Comparison of ENCODE assay signal across 2 cellular contexts in genomic region chr10:69335613-69336012, GRCh38.
TF ChIP-seq lines count a peak whose summit lies in the region.

No MANE protein-coding gene starts in this region.

TF ChIP-seq in IMR-90, 13 proteins besides CTCF, POLR2A, EP300 and RAD21:
- TF ChIP-seq CHD1 (IDR thresholded peaks at IDR 0.05; ENCODE audit: low read depth, low read length) (no peak), CEBPB (IDR thresholded peaks at IDR 0.05; ENCODE audit: low read depth, low read length) (no peak), BHLHE40 (IDR thresholded peaks at IDR 0.05; ENCODE audit: low read depth, low read length) (no peak), FOS (IDR thresholded peaks at IDR 0.05; ENCODE audit: low read depth, low read length) (no peak), USF2 (IDR thresholded peaks at IDR 0.05; ENCODE audit: low read depth, low read length) (no peak), MAZ (IDR thresholded peaks at IDR 0.05; ENCODE audit: borderline replicate concordance, low read depth, low read length) (no peak), RFX5 (IDR thresholded peaks at IDR 0.05; ENCODE audit: low read depth, low read length) (no peak), MXI1 (IDR thresholded peaks at IDR 0.05; ENCODE audit: borderline replicate concordance, low read depth, low read length) (no peak), NFE2L2 (IDR thresholded peaks at IDR 0.05; ENCODE audit: low read depth, low read length) (no peak), RCOR1 (IDR thresholded peaks at IDR 0.05; ENCODE audit: insufficient replicate concordance, low read length) (no peak), MAFK (IDR thresholded peaks at IDR 0.05; ENCODE audit: low read depth, low read length) (no peak)
- TF ChIP-seq, protein P1, sequence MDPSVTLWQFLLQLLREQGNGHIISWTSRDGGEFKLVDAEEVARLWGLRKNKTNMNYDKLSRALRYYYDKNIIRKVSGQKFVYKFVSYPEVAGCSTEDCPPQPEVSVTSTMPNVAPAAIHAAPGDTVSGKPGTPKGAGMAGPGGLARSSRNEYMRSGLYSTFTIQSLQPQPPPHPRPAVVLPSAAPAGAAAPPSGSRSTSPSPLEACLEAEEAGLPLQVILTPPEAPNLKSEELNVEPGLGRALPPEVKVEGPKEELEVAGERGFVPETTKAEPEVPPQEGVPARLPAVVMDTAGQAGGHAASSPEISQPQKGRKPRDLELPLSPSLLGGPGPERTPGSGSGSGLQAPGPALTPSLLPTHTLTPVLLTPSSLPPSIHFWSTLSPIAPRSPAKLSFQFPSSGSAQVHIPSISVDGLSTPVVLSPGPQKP (IDR thresholded peaks at IDR 0.05; ENCODE audit: borderline replicate concordance, low read depth, low read length), result no peak

TF ChIP-seq in H1, 55 proteins besides CTCF, POLR2A, EP300 and RAD21:
- TF ChIP-seq RBBP5 (IDR thresholded peaks at IDR 0.05; ENCODE audit: borderline replicate concordance, low read depth, low read length) (no peak), KDM1A (IDR thresholded peaks at IDR 0.05; ENCODE audit: borderline replicate concordance, low read length) (peak; percentile 88; the same call in 1 of the 2 replicates), EZH2 (IDR thresholded peaks at IDR 0.05; ENCODE audit: low read depth, low read length, severe bottlenecking) (no peak), CBX5 (IDR thresholded peaks at IDR 0.05; ENCODE audit: low read depth, low read length) (no peak), BACH1 (IDR thresholded peaks at IDR 0.05; ENCODE audit: low read length) (no peak), HDAC2 (IDR thresholded peaks at IDR 0.05; ENCODE audit: borderline replicate concordance in 1 of 2, low read depth in 2 of 2, low read length in 2 of 2) (peak in 1 of 2 experiments; percentile 83; a peak in 1 of 4 replicates), CREB1 (IDR thresholded peaks at IDR 0.05) (no peak), JUN (IDR thresholded peaks at IDR 0.05; ENCODE audit: low read depth, low read length) (no peak), SUZ12 (IDR thresholded peaks at IDR 0.05; ENCODE audit: low read length) (no peak), E2F6 (IDR thresholded peaks at IDR 0.05) (no peak), KDM5A (IDR thresholded peaks at IDR 0.05; ENCODE audit: low read length) (no peak), SP2 (IDR thresholded peaks at IDR 0.05; ENCODE audit: low read length) (no peak), TAF1 (IDR thresholded peaks at IDR 0.05; ENCODE audit: low read depth, low read length) (no peak), MAFK (IDR thresholded peaks at IDR 0.05; ENCODE audit: low read depth, low read length) (no peak), CHD1 (IDR thresholded peaks at IDR 0.05; ENCODE audit: low read depth, low read length) (no peak)
- TF ChIP-seq, protein P2, sequence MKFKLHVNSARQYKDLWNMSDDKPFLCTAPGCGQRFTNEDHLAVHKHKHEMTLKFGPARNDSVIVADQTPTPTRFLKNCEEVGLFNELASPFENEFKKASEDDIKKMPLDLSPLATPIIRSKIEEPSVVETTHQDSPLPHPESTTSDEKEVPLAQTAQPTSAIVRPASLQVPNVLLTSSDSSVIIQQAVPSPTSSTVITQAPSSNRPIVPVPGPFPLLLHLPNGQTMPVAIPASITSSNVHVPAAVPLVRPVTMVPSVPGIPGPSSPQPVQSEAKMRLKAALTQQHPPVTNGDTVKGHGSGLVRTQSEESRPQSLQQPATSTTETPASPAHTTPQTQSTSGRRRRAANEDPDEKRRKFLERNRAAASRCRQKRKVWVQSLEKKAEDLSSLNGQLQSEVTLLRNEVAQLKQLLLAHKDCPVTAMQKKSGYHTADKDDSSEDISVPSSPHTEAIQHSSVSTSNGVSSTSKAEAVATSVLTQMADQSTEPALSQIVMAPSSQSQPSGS (IDR thresholded peaks at IDR 0.05; ENCODE audit: low read length), result no peak
TF ChIP-seq in H1: peak in this region for 2.
